ENCODE assay signal across 1 cellular context in the genomic region with DNA sequence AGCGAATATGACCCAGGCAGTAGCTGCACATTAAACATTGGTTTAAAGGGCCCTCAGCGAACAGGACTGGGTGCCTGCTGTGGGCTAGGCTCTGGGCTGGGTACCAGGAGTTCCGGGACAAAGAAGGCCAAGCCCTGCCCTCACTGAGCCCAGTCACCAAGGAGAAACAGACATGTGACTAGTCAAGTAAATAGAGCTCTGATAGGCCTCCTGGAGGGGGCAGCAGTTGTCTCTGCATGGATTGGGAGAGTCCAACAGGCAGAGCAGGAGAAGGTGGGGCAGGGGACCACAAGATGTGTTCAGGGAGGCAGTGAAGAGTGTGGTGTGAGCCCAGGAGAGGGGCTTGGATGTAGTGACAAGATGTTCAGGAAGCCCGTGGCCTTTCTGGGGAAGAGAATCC.
TF ChIP-seq lines count a peak whose summit lies in the region.

No MANE protein-coding gene starts in this region.

TF ChIP-seq in IMR-90, 13 proteins besides CTCF, POLR2A, EP300 and RAD21:
- TF ChIP-seq, protein P1, sequence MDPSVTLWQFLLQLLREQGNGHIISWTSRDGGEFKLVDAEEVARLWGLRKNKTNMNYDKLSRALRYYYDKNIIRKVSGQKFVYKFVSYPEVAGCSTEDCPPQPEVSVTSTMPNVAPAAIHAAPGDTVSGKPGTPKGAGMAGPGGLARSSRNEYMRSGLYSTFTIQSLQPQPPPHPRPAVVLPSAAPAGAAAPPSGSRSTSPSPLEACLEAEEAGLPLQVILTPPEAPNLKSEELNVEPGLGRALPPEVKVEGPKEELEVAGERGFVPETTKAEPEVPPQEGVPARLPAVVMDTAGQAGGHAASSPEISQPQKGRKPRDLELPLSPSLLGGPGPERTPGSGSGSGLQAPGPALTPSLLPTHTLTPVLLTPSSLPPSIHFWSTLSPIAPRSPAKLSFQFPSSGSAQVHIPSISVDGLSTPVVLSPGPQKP (IDR thresholded peaks at IDR 0.05; ENCODE audit: borderline replicate concordance, low read depth, low read length): no peak
- TF ChIP-seq, protein P2, sequence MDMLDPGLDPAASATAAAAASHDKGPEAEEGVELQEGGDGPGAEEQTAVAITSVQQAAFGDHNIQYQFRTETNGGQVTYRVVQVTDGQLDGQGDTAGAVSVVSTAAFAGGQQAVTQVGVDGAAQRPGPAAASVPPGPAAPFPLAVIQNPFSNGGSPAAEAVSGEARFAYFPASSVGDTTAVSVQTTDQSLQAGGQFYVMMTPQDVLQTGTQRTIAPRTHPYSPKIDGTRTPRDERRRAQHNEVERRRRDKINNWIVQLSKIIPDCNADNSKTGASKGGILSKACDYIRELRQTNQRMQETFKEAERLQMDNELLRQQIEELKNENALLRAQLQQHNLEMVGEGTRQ (IDR thresholded peaks at IDR 0.05; ENCODE audit: low read depth, low read length): peak; percentile 65
- TF ChIP-seq MAZ (IDR thresholded peaks at IDR 0.05; ENCODE audit: borderline replicate concordance, low read depth, low read length): no peak
